Comparison of ENCODE assay signal across 8 cellular contexts in the genomic region with DNA sequence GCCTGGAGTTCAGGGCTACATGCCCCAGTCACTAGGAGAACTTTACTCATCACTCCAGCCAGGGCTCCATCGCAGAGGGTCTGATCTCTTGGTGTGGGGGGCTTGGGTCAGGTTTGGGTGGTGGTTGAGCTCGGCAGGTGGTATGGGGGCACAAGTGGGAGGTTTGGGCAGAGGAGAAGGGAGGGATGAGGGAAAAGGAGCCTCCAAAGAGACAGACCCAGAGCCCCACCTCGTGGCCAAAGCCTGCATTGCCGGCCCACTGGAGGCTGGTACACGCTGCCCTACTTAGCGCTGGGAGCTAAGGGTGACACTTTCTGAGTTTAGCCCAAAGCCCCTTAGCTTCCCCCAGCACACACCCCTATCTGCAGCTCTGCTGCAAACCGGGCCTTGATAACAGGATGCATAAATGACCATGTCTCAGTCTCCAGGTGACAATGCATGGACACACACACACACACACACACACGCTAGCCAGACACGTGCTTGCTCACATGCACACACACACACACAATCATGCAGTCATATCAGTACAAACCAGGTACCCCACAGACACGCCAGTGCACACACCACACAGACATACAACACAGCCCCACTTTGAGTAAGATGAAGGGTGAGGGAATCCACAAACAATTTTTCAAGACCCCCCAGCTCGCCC. TPM values are rescaled to one million over a fixed set of nuclear protein-coding genes. Genes with fewer than 3 reads are reported as not detected.
DNase-seq lines count a peak whose midpoint lies in the region; ATAC-seq lines count a peak whose summit lies in the region.

No MANE protein-coding gene starts in this region.

- no peak overlapping the region for H2BK5ac ChIP-seq in mesenchymal stem cell (ENCODE audit: low read depth, low read length, poor library complexity, severe bottlenecking)

- H2BK120ac ChIP-seq in mesenchymal stem cell (ENCODE audit: low read depth, low read length), result no peak overlapping the region

- H2BK12ac ChIP-seq in mesenchymal stem cell (ENCODE audit: low read length in 2 of 2), result peak overlapping the region in 1 of 2 experiments; percentile 24

- no peak overlapping the region for H3K4me2 ChIP-seq in mesenchymal stem cell (ENCODE audit: low read length, poor library complexity, severe bottlenecking)

- no peaks in the 10 kb centered on the region for H3K27me3 ChIP-seq in mesenchymal stem cell (ENCODE audit: control insufficient read depth in 1 of 2, insufficient read depth in 1 of 2, low read length in 2 of 2)

- POLR2A ChIA-PET in activated CD4-positive, alpha-beta memory T cell treated with anti-CD3 and anti-CD28 coated beads, Interleukin-2, amount 10 ng/mL, durations not matched to agents 7 days and 5 days (lab: Charles Lee), result interaction anchor here (2.2 to 4.8 kb wide), 2 partner anchors 16 to 17 kb away, joined by 17 to 25 read pairs; a partner anchor contains a TSS

- H4K8ac ChIP-seq in mesenchymal stem cell (ENCODE audit: low read length), result peak overlapping the region; percentile 57

- no peak for ATAC-seq in activated CD4-positive, CD25-positive, alpha-beta regulatory T cell treated with anti-CD3 and anti-CD28 coated beads, Interleukin-2, amount 50 U/mL, for 24 hours
- no peak for ATAC-seq in GM21576 (IDR thresholded peaks at IDR 0.05; ENCODE audit: unreplicated experiment)

- H3K18ac ChIP-seq in mesenchymal stem cell (ENCODE audit: low read depth in 1 of 2, low read length in 2 of 2), result peak overlapping the region in 1 of 2 experiments; percentile 32

- peaks cover 34% of the 10 kb centered on the region for H3K27me3 Mint-ChIP-seq in activated CD4-positive, alpha-beta memory T cell treated with anti-CD3 and anti-CD28 coated beads, Interleukin-2, amount 10 ng/mL, durations not matched to agents 7 days and 5 days

- H3K79me1 ChIP-seq in mesenchymal stem cell (replicated peaks; ENCODE audit: low read length, poor library complexity, severe bottlenecking), result no peaks in the 10 kb centered on the region

- H2BK15ac ChIP-seq in mesenchymal stem cell (ENCODE audit: low read depth, poor library complexity, severe bottlenecking), result peak overlapping the region; percentile 54

- H2AK5ac ChIP-seq in mesenchymal stem cell (ENCODE audit: low read length, severe bottlenecking), result no peak overlapping the region

- peak; percentile 33 to 70 (median 52) for DNase-seq in activated CD4-positive, CD25-positive, alpha-beta regulatory T cell (lab: John Stamatoyannopoulos, UW)
- peak; percentile 28 to 37 for DNase-seq in NCI-H2081 (lab: John Stamatoyannopoulos, UW)
- DNase-seq in activated CD4-positive, alpha-beta memory T cell treated with anti-CD3 and anti-CD28 coated beads, Interleukin-2, amount 10 ng/mL, durations not matched to agents 7 days and 5 days, result peak; percentile 80
- DNase-seq in effector CD4-positive, alpha-beta T cell, result peak; percentile 72
- peak; percentile 76 for DNase-seq in mesenchymal stem cell
- peak; percentile 49 to 60 for DNase-seq in stimulated activated CD8-positive, alpha-beta memory T cell treated with anti-CD3 and anti-CD28 coated beads, Interleukin-4, amount 100 ng/mL, for 1 hour (ENCODE audit: low read depth in 2 of 2, low spot score in 1 of 2)

- H3K9me3 Mint-ChIP-seq in activated CD4-positive, alpha-beta memory T cell treated with anti-CD3 and anti-CD28 coated beads, Interleukin-2, amount 10 ng/mL, durations not matched to agents 7 days and 5 days, result no peaks in the 10 kb centered on the region

- peaks cover 33% of the 10 kb centered on the region for H3K4me1 ChIP-seq in mesenchymal stem cell (ENCODE audit: control insufficient read depth, insufficient read depth, low read depth, low read length)

- H3K9me3 ChIP-seq in mesenchymal stem cell (ENCODE audit: control insufficient read depth, low read length), result no peaks in the 10 kb centered on the region

- H3K36me3 Mint-ChIP-seq in activated CD4-positive, alpha-beta memory T cell treated with anti-CD3 and anti-CD28 coated beads, Interleukin-2, amount 10 ng/mL, durations not matched to agents 7 days and 5 days (ENCODE audit: low read depth), result no peaks in the 10 kb centered on the region

- no peaks in the 10 kb centered on the region for H3K36me3 ChIP-seq in mesenchymal stem cell (ENCODE audit: control insufficient read depth in 1 of 2, insufficient read depth in 2 of 2, low read depth in 1 of 2, low read length in 2 of 2)

- no peak overlapping the region for H3K4me3 ChIP-seq in mesenchymal stem cell (ENCODE audit: insufficient read depth in 1 of 2, low read depth in 1 of 2, low read length in 2 of 2)

- peaks cover 23% of the 10 kb centered on the region for H3K4me1 Mint-ChIP-seq in activated CD4-positive, alpha-beta memory T cell treated with anti-CD3 and anti-CD28 coated beads, Interleukin-2, amount 10 ng/mL, durations not matched to agents 7 days and 5 days

- H3K9ac ChIP-seq in mesenchymal stem cell (ENCODE audit: low read length), result peak overlapping the region; percentile 65

- no peak overlapping the region for H3K27ac ChIP-seq in mesenchymal stem cell (ENCODE audit: low read length, poor library complexity, severe bottlenecking)

- no peak overlapping the region for H3K27ac Mint-ChIP-seq in activated CD4-positive, alpha-beta memory T cell treated with anti-CD3 and anti-CD28 coated beads, Interleukin-2, amount 10 ng/mL, durations not matched to agents 7 days and 5 days

- peak overlapping the region in 1 of 2 experiments; percentile 10 for H3K4ac ChIP-seq in mesenchymal stem cell (ENCODE audit: low read depth in 1 of 2, low read length in 2 of 2)

- H2AFZ ChIP-seq in mesenchymal stem cell (ENCODE audit: low read depth, low read length), result no peak overlapping the region

- H3K23ac ChIP-seq in mesenchymal stem cell (ENCODE audit: low read length in 2 of 2), result no peak overlapping the region

- CTCF ChIA-PET in activated CD4-positive, alpha-beta memory T cell treated with anti-CD3 and anti-CD28 coated beads, Interleukin-2, amount 10 ng/mL, durations not matched to agents 7 days and 5 days (lab: Charles Lee), result interaction anchor here (0.6 to 6.9 kb wide), 28 partner anchors 14 to 454 kb away, joined by 3 to 186 read pairs (median 4); a partner anchor contains a TSS

- no peak overlapping the region for H4K91ac ChIP-seq in mesenchymal stem cell (ENCODE audit: low read length)

- no peak overlapping the region for H3K4me3 Mint-ChIP-seq in activated CD4-positive, alpha-beta memory T cell treated with anti-CD3 and anti-CD28 coated beads, Interleukin-2, amount 10 ng/mL, durations not matched to agents 7 days and 5 days

- H3K14ac ChIP-seq in mesenchymal stem cell (ENCODE audit: low read length in 2 of 2), result no peak overlapping the region

- WGBS in mesenchymal stem cell, result 26% methylated on average over 11 of the region's 11 CpGs

RNA-seq across cellular contexts. Expression of a gene that starts 14.7 kb away (rescaled TPM):
- 10 to 100 TPM; 17.3 to 18.5 TPM for total RNA-seq in activated CD4-positive, alpha-beta memory T cell treated with anti-CD3 and anti-CD28 coated beads, Interleukin-2, amount 10 ng/mL, durations not matched to agents 7 days and 5 days
- 89.8 TPM for polyA plus RNA-seq in mesenchymal stem cell (2013, experiment 1 of 2)
- 87.3 TPM for polyA plus RNA-seq in mesenchymal stem cell (2013, experiment 2 of 2)

RNA-seq across cellular contexts. Expression of a gene that starts 16.6 kb away (rescaled TPM):
- 1 to 10 TPM; 1.1 to 1.9 TPM for total RNA-seq in activated CD4-positive, alpha-beta memory T cell treated with anti-CD3 and anti-CD28 coated beads, Interleukin-2, amount 10 ng/mL, durations not matched to agents 7 days and 5 days
- 1.3 TPM for polyA plus RNA-seq in mesenchymal stem cell (2013, experiment 1 of 2)
- polyA plus RNA-seq in mesenchymal stem cell (2013, experiment 2 of 2), result 1.0 TPM

RNA-seq across cellular contexts. Expression of a gene that starts 16.7 kb away (rescaled TPM):
- 10 to 100 TPM; 91.4 to 95.0 TPM for total RNA-seq in activated CD4-positive, alpha-beta memory T cell treated with anti-CD3 and anti-CD28 coated beads, Interleukin-2, amount 10 ng/mL, durations not matched to agents 7 days and 5 days
- 99.8 TPM for polyA plus RNA-seq in mesenchymal stem cell (2013, experiment 1 of 2)
- 93.2 TPM for polyA plus RNA-seq in mesenchymal stem cell (2013, experiment 2 of 2)

RNA-seq across cellular contexts. Expression of a gene that starts 27.0 kb away (rescaled TPM):
- total RNA-seq in activated CD4-positive, alpha-beta memory T cell treated with anti-CD3 and anti-CD28 coated beads, Interleukin-2, amount 10 ng/mL, durations not matched to agents 7 days and 5 days, result 1 to 10 TPM; 6.4 to 7.1 TPM
- polyA plus RNA-seq in mesenchymal stem cell (2013, experiment 1 of 2), result 2.6 TPM
- 2.5 TPM for polyA plus RNA-seq in mesenchymal stem cell (2013, experiment 2 of 2)

RNA-seq across cellular contexts. Expression of a gene that starts 27.1 kb away (rescaled TPM):
- 10 to 100 TPM; 47.8 to 49.3 TPM for total RNA-seq in activated CD4-positive, alpha-beta memory T cell treated with anti-CD3 and anti-CD28 coated beads, Interleukin-2, amount 10 ng/mL, durations not matched to agents 7 days and 5 days
- polyA plus RNA-seq in mesenchymal stem cell (2013, experiment 1 of 2), result 86.8 TPM
- polyA plus RNA-seq in mesenchymal stem cell (2013, experiment 2 of 2), result 86.1 TPM
